In the genomic region with DNA sequence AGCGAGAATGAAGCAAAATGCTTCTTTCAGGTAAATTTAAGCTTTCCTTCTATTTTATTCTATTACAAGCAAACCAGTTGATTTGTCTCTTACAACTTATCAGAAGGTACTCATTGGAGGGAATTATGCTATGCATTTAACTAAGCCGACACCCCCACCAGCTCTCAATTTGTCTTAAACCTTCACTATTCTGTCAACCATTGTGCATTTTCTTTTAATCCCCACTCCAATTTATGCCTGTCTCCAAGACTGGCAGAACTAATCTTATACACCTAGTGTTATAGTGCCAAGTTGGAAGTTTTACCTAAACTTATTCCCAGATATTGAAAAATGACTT, we compare ENCODE assay signal across 12 cellular contexts. TPM values are rescaled to one million over a fixed set of nuclear protein-coding genes. Genes with fewer than 3 reads are reported as not detected.
DNase-seq lines count a peak whose midpoint lies in the region; TF ChIP-seq lines count a peak whose summit lies in the region.
"Had no signal": no experiment of that assay in that cellular context is flagged by ENCODE, and none has a peak within 500 bp of the region (broad histone marks: within the 10 kb centered on the region; RNA-seq: fewer than 3 reads in every experiment).

No MANE protein-coding gene starts in this region.

- H3K4me3 ChIP-seq in A673 (ENCODE audit: low read depth, low read length, poor library complexity, severe bottlenecking) (no peak overlapping the region), Caco-2 (ENCODE audit: low read depth, low read length) (no peak overlapping the region), SK-N-SH (ENCODE audit: low read depth in 2 of 2, low read length in 1 of 2) (no peak overlapping the region), fibroblast of mammary gland (ENCODE audit: control insufficient read depth, low read depth, low read length) (no peak overlapping the region), spleen (no peak overlapping the region)
- H3K4me3 ChIP-seq: heart left ventricle had no signal

- H3K9me3 Mint-ChIP-seq in Caco-2 (ENCODE audit: unreplicated experiment) = no peaks in the 10 kb centered on the region

- H3K27ac Mint-ChIP-seq in Caco-2 (ENCODE audit: unreplicated experiment) = peak overlapping the region; percentile 15

- H3K4me1 Mint-ChIP-seq in Caco-2 (ENCODE audit: low read depth, unreplicated experiment) = peaks cover 13% of the 10 kb centered on the region

- no peak for TF ChIP-seq POLR2A in spleen (IDR thresholded peaks at IDR 0.05)

- H3K9ac ChIP-seq in SK-N-SH = no peak overlapping the region

- CTCF ChIA-PET in A673 (lab: Charles Lee) (no interaction called here), Caco-2 (lab: Charles Lee) (no interaction called here), SK-N-SH (lab: Yijun Ruan, JAX) (no interaction called here)

- peaks cover 71% of the 10 kb centered on the region for H3F3A ChIP-seq in SK-N-SH (replicated peaks; ENCODE audit: insufficient read depth)

- peaks cover 99% of the 10 kb centered on the region for H3K36me3 Mint-ChIP-seq in Caco-2 (ENCODE audit: insufficient read depth, unreplicated experiment)

- H3K27ac ChIP-seq in A673 (ENCODE audit: low read depth, low read length, poor library complexity, severe bottlenecking) = peak overlapping the region; percentile 20
- peak overlapping the region; percentile 28 to 34 for H3K27ac ChIP-seq in SK-N-SH (ENCODE audit: low read depth in 2 of 2, low read length in 1 of 2)
- no peak overlapping the region for H3K27ac ChIP-seq in spleen
- H3K27ac ChIP-seq: heart left ventricle had no signal

- no peaks in the 10 kb centered on the region for H3K27me3 Mint-ChIP-seq in Caco-2 (ENCODE audit: insufficient read depth, unreplicated experiment)

- H3K9me2 ChIP-seq in SK-N-SH = no peaks in the 10 kb centered on the region

- intact Hi-C loops in A673 (cut with micrococcal nuclease; ENCODE audit: unreplicated experiment) = no loop called here
- intact Hi-C loops in Caco-2 (cut with micrococcal nuclease; ENCODE audit: unreplicated experiment) = no loop called here
- intact Hi-C loops in spleen (cut with DNase I; ENCODE audit: low total_unique reads) = no loop called here

- POLR2A ChIA-PET in A673 (lab: Charles Lee; ENCODE audit: low non-redundant PET) (no interaction called here), Caco-2 (lab: Charles Lee) (interaction anchor here (0.6 to 1.7 kb wide), 2 partner anchors 10 to 1009 kb away, joined by 3 to 10 read pairs; no protein-coding TSS in a partner anchor), SK-N-SH (lab: Yijun Ruan, JAX) (no interaction called here)

- H3K36me3 ChIP-seq in A673 (ENCODE audit: insufficient read depth, low read length, poor library complexity, severe bottlenecking) = peaks cover 95% of the 10 kb centered on the region
- H3K36me3 ChIP-seq in Caco-2 (ENCODE audit: control insufficient read depth, insufficient read depth, low read length) = peaks cover 9% of the 10 kb centered on the region
- H3K36me3 ChIP-seq in SK-N-SH (replicated peaks in 1 of 2; ENCODE audit: control insufficient read depth in 1 of 2, insufficient read depth in 2 of 2, low read length in 1 of 2) = peaks cover 82 to 85% of the 10 kb centered on the region in 2 experiments
- H3K36me3 ChIP-seq in spleen = peaks cover 0 to 100% (median 80%) of the 10 kb centered on the region in 6 donors

- H2AFZ ChIP-seq in SK-N-SH (ENCODE audit: low read depth) = no peak overlapping the region

- peaks cover 38% of the 10 kb centered on the region for H4K20me1 ChIP-seq in SK-N-SH (ENCODE audit: insufficient read depth)

- no peak overlapping the region for H3K4me2 ChIP-seq in SK-N-SH

- H3K27me3 ChIP-seq in A673 (replicated peaks; ENCODE audit: insufficient read depth, low read depth, low read length, poor library complexity) = no peaks in the 10 kb centered on the region
- no peaks in the 10 kb centered on the region for H3K27me3 ChIP-seq in Caco-2 (replicated peaks; ENCODE audit: control insufficient read depth, insufficient read depth, low read length)
- no peaks in the 10 kb centered on the region for H3K27me3 ChIP-seq in SK-N-SH (ENCODE audit: insufficient read depth)
- no peaks in the 10 kb centered on the region for H3K27me3 ChIP-seq in spleen (replicated peaks in 1 of 7)
- H3K27me3 ChIP-seq: heart left ventricle had no signal

- 97% methylated on average over 2 of the region's 2 CpGs for WGBS in SK-N-SH (ENCODE audit: low lambda C conversion rate)
- WGBS in spleen, 5 donors = 93 to 98% (median 95%) methylated on average over 2 of the region's 2 CpGs

- H3K4me3 Mint-ChIP-seq in Caco-2 (ENCODE audit: unreplicated experiment) = no peak overlapping the region

- BruUV-seq in A673 (replicated peaks; lab: Mats Ljungman, UMichigan) = no TSS peak
- BruUV-seq in Caco-2 (replicated peaks; lab: Mats Ljungman, UMichigan) = no TSS peak

- H3K4me1 ChIP-seq in A673 (ENCODE audit: insufficient read depth, low read length, poor library complexity, severe bottlenecking) (no peaks in the 10 kb centered on the region), Caco-2 (0 out of 2 replicates have a peak, but pooled peaks cover 9% of the 10 kb centered on the region), SK-N-SH (ENCODE audit: control insufficient read depth in 1 of 2, insufficient read depth in 2 of 2, low read depth in 1 of 2, low read length in 1 of 2) (no peaks in the 10 kb centered on the region; a peak in 2 of 4 replicates), spleen (peaks cover 0 to 10% (median 2%) of the 10 kb centered on the region in 6 donors)

- H3K9me3 ChIP-seq in A673 (ENCODE audit: low read depth, low read length, poor library complexity, severe bottlenecking) (no peaks in the 10 kb centered on the region), Caco-2 (no peaks in the 10 kb centered on the region), SK-N-SH (no peaks in the 10 kb centered on the region), spleen (no peaks in the 10 kb centered on the region)
- H3K9me3 ChIP-seq: heart left ventricle had no signal

- no peak for TF ChIP-seq RAD21 in SK-N-SH (IDR thresholded peaks at IDR 0.05; ENCODE audit: low read length)

- no peak for TF ChIP-seq EP300 in SK-N-SH (IDR thresholded peaks at IDR 0.05; ENCODE audit: borderline replicate concordance in 1 of 2, low read depth in 1 of 2, low read length in 1 of 2)

- TF ChIP-seq CTCF in A673 (conservative IDR thresholded peaks at IDR 0.05; ENCODE audit: low read depth, low read length) (no peak), Caco-2 (IDR thresholded peaks at IDR 0.05; ENCODE audit: insufficient read depth in 1 of 2, low read depth in 1 of 2, low read length in 1 of 2, severe bottlenecking in 1 of 2, unreplicated experiment in 1 of 2) (no peak), SK-N-SH (IDR thresholded peaks at IDR 0.05) (no peak), fibroblast of mammary gland (conservative IDR thresholded peaks at IDR 0.05; ENCODE audit: control insufficient read depth, insufficient read depth, low read depth, low read length) (no peak), spleen (IDR thresholded peaks at IDR 0.05 in 8 of 11, conservative IDR thresholded peaks at IDR 0.05 in 3 of 11) (no peak)

- DNase-seq in A673 (ENCODE audit: low spot score) = no peak
- no peak for DNase-seq in Caco-2
- DNase-seq in SK-N-SH = no peak
- peak; percentile 19 for DNase-seq in fibroblast of mammary gland (ENCODE audit: low read depth)
- no peak for DNase-seq in stimulated activated CD4-positive, alpha-beta T cell treated with anti-CD3 and anti-CD28 coated beads, Interleukin-4, amount 100 ng/mL, for 1 hour
- no peak for DNase-seq in NCI-H1436 (lab: John Stamatoyannopoulos, UW)
- DNase-seq in spleen = no peak
- DNase-seq: activated CD4-positive, CD25-positive, alpha-beta regulatory T cell treated with anti-CD3 and anti-CD28 coated beads, Interleukin-2, amount 50 U/mL, for 72 hours; activated effector memory CD4-positive, alpha-beta T cell treated with anti-CD3 and anti-CD28 coated beads, Interleukin-2, amount 50 U/mL, for 16 hours; heart left ventricle; stimulated activated CD4-positive, alpha-beta T cell treated with anti-CD3 and anti-CD28 coated beads, Interleukin-4, amount 100 ng/mL, for 24 hours; stimulated activated naive CD4-positive, alpha-beta T cell treated with Interleukin-2 at 50 U/mL for 16 hours had no signal

- peaks cover 16% of the 10 kb centered on the region for H3K79me2 ChIP-seq in SK-N-SH (ENCODE audit: insufficient read depth)

TF ChIP-seq in SK-N-SH, 30 proteins besides CTCF, POLR2A, EP300 and RAD21:
- TF ChIP-seq CHD2 (IDR thresholded peaks at IDR 0.05; ENCODE audit: low read length, partially characterized antibody) (peak; percentile 29), GABPA (IDR thresholded peaks at IDR 0.05; ENCODE audit: low read depth) (no peak), POLR2AphosphoS5 (IDR thresholded peaks at IDR 0.05; ENCODE audit: low read depth, low read length) (peak; percentile 1; the same call in 1 of the 2 replicates)

RNA-seq across cellular contexts. Expression of gene TAF1D, which starts 12.5 kb away (rescaled TPM):
- total RNA-seq in A673 (2021) = 222 and 275 TPM in 2 replicates
- total RNA-seq in Caco-2 (2022) = 354 and 376 TPM in 2 replicates
- 56.7 and 76.9 TPM in 2 replicates for polyA plus RNA-seq in SK-N-SH (2012; rRNA removed)
- polyA plus RNA-seq in SK-N-SH (2012; cell fraction: cytosol; rRNA removed) = 56.1 and 91.9 TPM in 2 replicates
- 97.7 and 213 TPM in 2 replicates for polyA plus RNA-seq in SK-N-SH (2012; cell fraction: nucleus; rRNA removed)
- 100 to 1,000 TPM in 6 of 7 donors, 10 to 100 TPM in 1; 99.4 to 244 (median 115) TPM for total RNA-seq in spleen
- 100 to 1,000 TPM; 127 to 174 (median 140) TPM for polyA plus RNA-seq in spleen

RNA-seq across cellular contexts. Expression of gene C11orf54, which starts 12.7 kb away (rescaled TPM):
- 24.3 and 26.2 TPM in 2 replicates for total RNA-seq in A673 (2021)
- 20.7 and 21.5 TPM in 2 replicates for total RNA-seq in Caco-2 (2022)
- polyA plus RNA-seq in SK-N-SH (2012; rRNA removed) = 7.7 and 12.4 TPM in 2 replicates
- 11.9 and 15.0 TPM in 2 replicates for polyA plus RNA-seq in SK-N-SH (2012; cell fraction: cytosol; rRNA removed)
- 7.8 and 14.5 TPM in 2 replicates for polyA plus RNA-seq in SK-N-SH (2012; cell fraction: nucleus; rRNA removed)
- total RNA-seq in spleen = 10 to 100 TPM; 22.5 to 36.3 (median 28.7) TPM
- 10 to 100 TPM; 10.5 to 14.4 (median 10.8) TPM for polyA plus RNA-seq in spleen

RNA-seq across cellular contexts. Expression of gene MED17, which starts 55.3 kb away (rescaled TPM):
- total RNA-seq in A673 (2021) (63.4 and 67.9 TPM in 2 replicates), Caco-2 (2022) (54.0 and 63.5 TPM in 2 replicates), spleen (10 to 100 TPM; 36.1 to 41.3 (median 37.5) TPM)
- polyA plus RNA-seq in SK-N-SH (2012; rRNA removed) (19.3 and 19.9 TPM in 2 replicates), spleen (10 to 100 TPM; 10.4 to 13.9 (median 12.1) TPM)
- polyA plus RNA-seq in SK-N-SH (2012; cell fraction: cytosol; rRNA removed) = 22.7 TPM in 2 replicates
- 31.5 and 42.3 TPM in 2 replicates for polyA plus RNA-seq in SK-N-SH (2012; cell fraction: nucleus; rRNA removed)

Comparison
In these comparisons a context has a peak if more than half of its experiments do, and no peak if none do; other contexts are left out.
1. H3K27ac ChIP-seq: peak in A673 (single experiment) and SK-N-SH (2 of 2); none in spleen (0 of 8).